ENCODE assay signal across 15 cellular contexts in genomic region chr13:106117640-106118039, GRCh38.
A peak's percentile ranks its signal among the peaks of the same experiment; 100 is the strongest.
DNase-seq lines count a peak whose midpoint lies in the region; ATAC-seq, FAIRE-seq and TF ChIP-seq lines count a peak whose summit lies in the region.
"Had no signal": no experiment of that assay in that cellular context is flagged by ENCODE, and none has a peak within 500 bp of the region (broad histone marks: within the 10 kb centered on the region; RNA-seq: fewer than 3 reads in every experiment).

No MANE protein-coding gene starts in this region.

- CTCF ChIA-PET in HCT116 (lab: Charles Lee) (no interaction called here), PC-9 (lab: Charles Lee) (no interaction called here), endothelial cell of umbilical vein (lab: Charles Lee) (interaction anchor here (1.3 to 2.6 kb wide), 5 partner anchors 10 to 419 kb away, joined by 5 to 16 read pairs (median 6); no protein-coding TSS in a partner anchor)

- H3K36me3 ChIP-seq in GM23248 (ENCODE audit: low read depth) (no peaks in the 10 kb centered on the region), HCT116 (ENCODE audit: control insufficient read depth in 1 of 2, insufficient read depth in 2 of 2, low read length in 2 of 2) (no peaks in the 10 kb centered on the region), PC-9 (ENCODE audit: low read depth) (no peaks in the 10 kb centered on the region), endothelial cell of umbilical vein (ENCODE audit: control insufficient read depth in 2 of 2, extremely low read depth in 1 of 2, insufficient read depth in 2 of 2, low read length in 2 of 2) (no peaks in the 10 kb centered on the region)
- H3K36me3 ChIP-seq: BLaER1 treated with 17β-estradiol and CSF1 and Interleukin-3, amounts not matched to agents 10 nM and 100 nM had no signal

- RAD21 ChIA-PET in HCT116 (lab: Charles Lee; ENCODE audit: low non-redundant PET in 1 of 2, low total read pairs in 2 of 2, uncharacterized antibody in 2 of 2, unreplicated experiment in 2 of 2) = no interaction called here

- H3K4me2 ChIP-seq in GM23248 (ENCODE audit: unreplicated experiment) (peak overlapping the region; percentile 15), HCT116 (ENCODE audit: low read length) (peak overlapping the region; percentile 40; the same call in 1 of the 2 replicates), PC-9 (peak overlapping the region; percentile 51), endothelial cell of umbilical vein (ENCODE audit: insufficient read depth, low read length) (peak overlapping the region; percentile 49)
- H3K4me2 ChIP-seq: BLaER1 treated with 17β-estradiol and CSF1 and Interleukin-3, amounts not matched to agents 10 nM and 100 nM had no signal

- no peaks in the 10 kb centered on the region for H3K9me1 ChIP-seq in endothelial cell of umbilical vein (replicated peaks; ENCODE audit: control insufficient read depth, extremely low read depth, insufficient read depth, low read length)

- H3K4me3 ChIP-seq in GM23248 = no peak overlapping the region
- no peak overlapping the region for H3K4me3 ChIP-seq in HCT116 (replicated peaks in 1 of 2; ENCODE audit: low read depth in 1 of 2, low read length in 2 of 2)
- H3K4me3 ChIP-seq in PC-9 = peak overlapping the region; percentile 7; the same call in 1 of the 2 replicates
- H3K4me3 ChIP-seq in endothelial cell of umbilical vein (replicated peaks in 1 of 3; ENCODE audit: insufficient read depth in 1 of 3, low read depth in 1 of 3, low read length in 3 of 3) = no peak overlapping the region
- H3K4me3 ChIP-seq: BLaER1 treated with 17β-estradiol and CSF1 and Interleukin-3, amounts not matched to agents 10 nM and 100 nM had no signal

- H3K4me1 ChIP-seq in GM23248 (ENCODE audit: insufficient read depth) = peaks cover 39% of the 10 kb centered on the region
- peaks cover 7 to 29% of the 10 kb centered on the region in 2 experiments for H3K4me1 ChIP-seq in HCT116 (ENCODE audit: control insufficient read depth in 1 of 2, insufficient read depth in 2 of 2, low read length in 2 of 2)
- H3K4me1 ChIP-seq in PC-9 (replicated peaks; ENCODE audit: insufficient read depth) = peaks cover 30% of the 10 kb centered on the region
- H3K4me1 ChIP-seq in endothelial cell of umbilical vein (ENCODE audit: control insufficient read depth, extremely low read depth, insufficient read depth, low read length) = peaks cover 48% of the 10 kb centered on the region

- H3K9ac ChIP-seq in GM23248 (no peak overlapping the region), HCT116 (ENCODE audit: low read length) (no peak overlapping the region), endothelial cell of umbilical vein (replicated peaks; ENCODE audit: extremely low read depth, insufficient read depth, low read length) (no peak overlapping the region)
- H3K9ac ChIP-seq: BLaER1 treated with 17β-estradiol and CSF1 and Interleukin-3, amounts not matched to agents 10 nM and 100 nM had no signal

- intact Hi-C loops in HCT116 (cut with micrococcal nuclease) = no loop called here
- intact Hi-C loops in PC-9 (cut with micrococcal nuclease; ENCODE audit: unreplicated experiment) = loop anchor here (1.0 kb wide), 2 partner anchors 27 to 34 kb away; no protein-coding TSS in a partner anchor
- intact Hi-C loops in endothelial cell of umbilical vein (cut with micrococcal nuclease) = loop anchor here (1.0 to 10.0 kb wide), 7 partner anchors 8 to 1157 kb away; no protein-coding TSS in a partner anchor

- no peak for TF ChIP-seq CTCF in HCT116 (IDR thresholded peaks at IDR 0.05 in 2 of 3, conservative IDR thresholded peaks at IDR 0.05 in 1 of 3; ENCODE audit: borderline replicate concordance in 1 of 3, insufficient read depth in 1 of 3, low read depth in 2 of 3, low read length in 2 of 3)
- no peak for TF ChIP-seq CTCF in PC-9 (conservative IDR thresholded peaks at IDR 0.05)
- TF ChIP-seq CTCF in endothelial cell of umbilical vein (IDR thresholded peaks at IDR 0.05; ENCODE audit: extremely low read depth in 1 of 2, insufficient read depth in 1 of 2, low read depth in 1 of 2, low read length in 2 of 2) = no peak

- in situ Hi-C loops in GM23248 (cut with MboI) = no loop called here

- H3K79me2 ChIP-seq in GM23248 (ENCODE audit: insufficient read depth) (no peaks in the 10 kb centered on the region), HCT116 (ENCODE audit: insufficient read depth, low read length) (no peaks in the 10 kb centered on the region), PC-9 (ENCODE audit: low read depth) (no peaks in the 10 kb centered on the region), endothelial cell of umbilical vein (ENCODE audit: control insufficient read depth, insufficient read depth, low read length) (no peaks in the 10 kb centered on the region)

- dilution Hi-C loops in endothelial cell of umbilical vein (cut with MboI; ENCODE audit: extremely low pct_ligation_motif_present, low sequenced_read_pairs) = no loop called here

- ATAC-seq in HCT116 (no peak), GM19452 (IDR thresholded peaks at IDR 0.05; ENCODE audit: unreplicated experiment) (no peak), esophagus mucosa (no peak)
- ATAC-seq: CD8-positive, alpha-beta T cell had no signal

- H4K20me1 ChIP-seq in GM23248 (ENCODE audit: insufficient read depth) = no peaks in the 10 kb centered on the region
- no peaks in the 10 kb centered on the region for H4K20me1 ChIP-seq in HCT116 (ENCODE audit: insufficient read depth)
- no peaks in the 10 kb centered on the region for H4K20me1 ChIP-seq in PC-9 (ENCODE audit: insufficient read depth)
- H4K20me1 ChIP-seq in endothelial cell of umbilical vein (replicated peaks; ENCODE audit: control insufficient read depth, extremely low read depth, insufficient read depth, low read length) = no peaks in the 10 kb centered on the region
- H4K20me1 ChIP-seq: BLaER1 treated with 17β-estradiol and CSF1 and Interleukin-3, amounts not matched to agents 10 nM and 100 nM had no signal

- no peak for TF ChIP-seq RAD21 in HCT116 (IDR thresholded peaks at IDR 0.05; ENCODE audit: low read depth)

- H3K27me3 ChIP-seq in GM23248 (replicated peaks; ENCODE audit: insufficient read depth) (no peaks in the 10 kb centered on the region), HCT116 (ENCODE audit: insufficient read depth, low read length) (no peaks in the 10 kb centered on the region), PC-9 (ENCODE audit: insufficient read depth, low read depth) (no peaks in the 10 kb centered on the region), endothelial cell of umbilical vein (ENCODE audit: control insufficient read depth in 2 of 2, insufficient read depth in 2 of 2, low read length in 2 of 2) (no peaks in the 10 kb centered on the region)
- H3K27me3 ChIP-seq: BLaER1 treated with 17β-estradiol and CSF1 and Interleukin-3, amounts not matched to agents 10 nM and 100 nM had no signal

- no peak for TF ChIP-seq POLR2A in HCT116 (IDR thresholded peaks at IDR 0.05; ENCODE audit: borderline replicate concordance, extremely low read depth, insufficient read depth, insufficient read length)
- TF ChIP-seq POLR2A in endothelial cell of umbilical vein (IDR thresholded peaks at IDR 0.05; ENCODE audit: low read depth, low read length) = no peak

- H2AFZ ChIP-seq in GM23248 (no peak overlapping the region), HCT116 (ENCODE audit: low read depth, low read length, poor library complexity, severe bottlenecking) (no peak overlapping the region), PC-9 (no peak overlapping the region), endothelial cell of umbilical vein (ENCODE audit: low read depth, low read length) (no peak overlapping the region)

- FAIRE-seq in endothelial cell of umbilical vein (lab: Jason Lieb, UNC) = no peak

- whole genome bisulfite sequencing in GM23248 (ENCODE audit: low coverage in 1 of 2, low lambda C conversion rate in 2 of 2, missing lambda C conversion rate in 2 of 2), 2 experiments = 97 to 98% methylated on average over 4 of the region's 4 CpGs

- H3K9me3 ChIP-seq in GM23248 (ENCODE audit: low read depth) = no peaks in the 10 kb centered on the region
- no peaks in the 10 kb centered on the region for H3K9me3 ChIP-seq in HCT116 (ENCODE audit: control insufficient read depth in 1 of 2, insufficient read depth in 1 of 2, low read depth in 1 of 2, low read length in 2 of 2)
- H3K9me3 ChIP-seq in PC-9 (ENCODE audit: insufficient read depth, low read depth) = no peaks in the 10 kb centered on the region
- H3K9me3 ChIP-seq in endothelial cell of umbilical vein (replicated peaks; ENCODE audit: control insufficient read depth, insufficient read depth, low read length) = no peaks in the 10 kb centered on the region
- H3K9me3 ChIP-seq: BLaER1 treated with 17β-estradiol and CSF1 and Interleukin-3, amounts not matched to agents 10 nM and 100 nM had no signal

- H3K9me2 ChIP-seq in GM23248 (ENCODE audit: insufficient read depth) = no peaks in the 10 kb centered on the region
- no peaks in the 10 kb centered on the region for H3K9me2 ChIP-seq in HCT116 (ENCODE audit: insufficient read depth)
- no peaks in the 10 kb centered on the region for H3K9me2 ChIP-seq in PC-9 (ENCODE audit: insufficient read depth)

- DNase-seq in GM23248 (no peak), HCT116 (ENCODE audit: low read depth, low spot score) (no peak), PC-9 (peak in 1 of 2 experiments; percentile 54), endothelial cell of umbilical vein (ENCODE audit: low read depth, low spot score) (no peak), iPS-NIHi7 (ENCODE audit: extremely low spot score) (no peak), SKM-1 treated with dmso at 0.1 percent for 144 hours (lab: John Stamatoyannopoulos, UW; ENCODE audit: unreplicated experiment) (no peak)
- DNase-seq: Calu3; CD8-positive, alpha-beta T cell; DMS79 treated with DMSO at 0.1 percent for 48 hours; GF-D8; KBM-7 had no signal

- BruUV-seq in HCT116 (replicated peaks; lab: Mats Ljungman, UMichigan) (no TSS peak), PC-9 (replicated peaks; lab: Mats Ljungman, UMichigan) (no TSS peak), endothelial cell of umbilical vein (replicated peaks; lab: Mats Ljungman, UMichigan) (no TSS peak)

- POLR2A ChIA-PET in HCT116 (lab: Charles Lee) = no interaction called here
- POLR2A ChIA-PET in PC-9 (lab: Charles Lee; ENCODE audit: unreplicated experiment) = interaction anchor here (0.7 kb wide), 2 partner anchors 27 to 200 kb away, joined by 4 to 7 read pairs; no protein-coding TSS in a partner anchor
- POLR2A ChIA-PET in endothelial cell of umbilical vein (lab: Charles Lee) = no interaction called here

- H3K27ac ChIP-seq in GM23248 (no peak overlapping the region), HCT116 (ENCODE audit: low read depth, low read length) (no peak overlapping the region), PC-9 (peak overlapping the region; percentile 38), endothelial cell of umbilical vein (ENCODE audit: insufficient read depth, low read depth, low read length) (peak overlapping the region; percentile 74)
- H3K27ac ChIP-seq: BLaER1 treated with 17β-estradiol and CSF1 and Interleukin-3, amounts not matched to agents 10 nM and 100 nM; HL-60 had no signal

- peaks cover 31% of the 10 kb centered on the region for H3F3A ChIP-seq in GM23248 (ENCODE audit: insufficient read depth)
- H3F3A ChIP-seq in PC-9 (ENCODE audit: insufficient read depth, low read depth) = no peaks in the 10 kb centered on the region

TF ChIP-seq in HCT116, 20 proteins besides CTCF, POLR2A, EP300 and RAD21 (continues in another document):
- TF ChIP-seq JUND (IDR thresholded peaks at IDR 0.05) (no peak), CEBPB (IDR thresholded peaks at IDR 0.05; ENCODE audit: low read depth) (no peak)

Comparison
In these comparisons a context has a peak if more than half of its experiments do, and no peak if none do; other contexts are left out.
1. H3K27ac ChIP-seq: peak in PC-9 (single experiment) and endothelial cell of umbilical vein (single experiment); none in GM23248 (single experiment) and HCT116 (single experiment).
2. Peak in every context shown above with its lines, with median percentiles within 50 percentile points of each other: H3K4me2 ChIP-seq.